Comparison of ENCODE assay signal across 34 cellular contexts in genomic region chr20:56683077-56683865, GRCh38. TPM values are rescaled to one million over a fixed set of nuclear protein-coding genes. Genes with fewer than 3 reads are reported as not detected.
"Had no signal": no experiment of that assay in that cellular context is flagged by ENCODE, and none has a peak within 500 bp of the region (broad histone marks: within the 10 kb centered on the region; RNA-seq: fewer than 3 reads in every experiment).

No MANE protein-coding gene starts in this region.

- FAIRE-seq: islet of Langerhans, pancreas, small intestine had no signal

- H3K9me3 ChIP-seq: adrenal gland, gastrocnemius medialis, left ventricle myocardium inferior, pancreas, prostate gland, sigmoid colon, stomach, thyroid gland had no signal

- H3K4me1 Mint-ChIP-seq: activated naive CD8-positive, alpha-beta T cell treated with anti-CD3 and anti-CD28 coated beads for 36 hours; brain; naive B cell; stimulated activated naive B cell treated with anti-CD40 and anti-IgM and Interleukin-4, amounts not matched to agents 10 μg/mL and 1 μg/mL and 100 μg/mL, for 72 hours had no signal

- H3K36me3 Mint-ChIP-seq: activated naive CD8-positive, alpha-beta T cell treated with anti-CD3 and anti-CD28 coated beads for 36 hours; brain; naive B cell; stimulated activated naive B cell treated with anti-CD40 and anti-IgM and Interleukin-4, amounts not matched to agents 10 μg/mL and 1 μg/mL and 100 μg/mL, for 72 hours had no signal

- H3K4me3 Mint-ChIP-seq: activated naive CD4-positive, alpha-beta T cell treated with anti-CD3 and anti-CD28 coated beads for 36 hours; activated naive CD8-positive, alpha-beta T cell treated with anti-CD3 and anti-CD28 coated beads for 36 hours; brain; naive B cell; stimulated activated naive B cell treated with anti-CD40 and anti-IgM and Interleukin-4, amounts not matched to agents 10 μg/mL and 1 μg/mL and 100 μg/mL, for 72 hours had no signal

- DNase-seq: activated CD4-positive, alpha-beta T cell treated with anti-CD3 and anti-CD28 coated beads for 48 hours; activated CD4-positive, alpha-beta T cell treated with anti-CD3 and anti-CD28 coated beads, Interleukin-2, amount 50 U/mL, for 48 hours; activated CD8-positive, alpha-beta memory T cell treated with anti-CD3 and anti-CD28 coated beads for 24 hours; activated effector memory CD4-positive, alpha-beta T cell treated with Interleukin-2 at 50 U/mL for 16 hours; activated naive CD4-positive, alpha-beta T cell treated with anti-CD3 and anti-CD28 coated beads for 36 hours; activated naive CD8-positive, alpha-beta T cell treated with anti-CD3 and anti-CD28 coated beads for 36 hours; adrenal gland; aorta; dorsolateral prefrontal cortex; effector memory CD4-positive, alpha-beta T cell; erythroblast; gastrocnemius medialis; glutamatergic neuron; left ventricle myocardium inferior; naive B cell; nucleus accumbens; pancreas; retina; sigmoid colon; small intestine; stimulated activated CD4-positive, alpha-beta T cell treated with anti-CD3 and anti-CD28 coated beads, Interleukin-15, amount 100 ng/mL, for 24 hours; stimulated activated CD4-positive, alpha-beta T cell treated with anti-CD3 and anti-CD28 coated beads, Interleukin-2, amount 100 ng/mL, for 24 hours; stimulated activated naive B cell treated with anti-CD40 and anti-IgM and Interleukin-4, amounts not matched to agents 10 μg/mL and 1 μg/mL and 100 μg/mL, for 72 hours; stomach; thyroid gland; WERI-Rb-1 had no signal

- ATAC-seq: activated CD4-positive, CD25-positive, alpha-beta regulatory T cell treated with anti-CD3 and anti-CD28 coated beads, Interleukin-2, amount 50 U/mL, for 24 hours; gastrocnemius medialis; pancreas; stimulated activated naive B cell treated with anti-CD40 and anti-IgM and Interleukin-4, amounts not matched to agents 10 μg/mL and 1 μg/mL and 100 μg/mL, for 72 hours had no signal

- H3K9me3 Mint-ChIP-seq: activated naive CD4-positive, alpha-beta T cell treated with anti-CD3 and anti-CD28 coated beads for 36 hours; activated naive CD8-positive, alpha-beta T cell treated with anti-CD3 and anti-CD28 coated beads for 36 hours; naive B cell; stimulated activated naive B cell treated with anti-CD40 and anti-IgM and Interleukin-4, amounts not matched to agents 10 μg/mL and 1 μg/mL and 100 μg/mL, for 72 hours had no signal

- H3K4me3 ChIP-seq: adrenal gland, coronary artery, dorsolateral prefrontal cortex, gastrocnemius medialis, left ventricle myocardium inferior, lung, pancreas, prostate gland, sigmoid colon, stomach, thyroid gland had no signal

- H3K27ac ChIP-seq: adrenal gland, coronary artery, dorsolateral prefrontal cortex, gastrocnemius medialis, left ventricle myocardium inferior, pancreas, prostate gland, sigmoid colon, stomach, thyroid gland, WERI-Rb-1 had no signal

- H3K27ac Mint-ChIP-seq: activated naive CD4-positive, alpha-beta T cell treated with anti-CD3 and anti-CD28 coated beads for 36 hours; activated naive CD8-positive, alpha-beta T cell treated with anti-CD3 and anti-CD28 coated beads for 36 hours; brain; stimulated activated naive B cell treated with anti-CD40 and anti-IgM and Interleukin-4, amounts not matched to agents 10 μg/mL and 1 μg/mL and 100 μg/mL, for 72 hours had no signal

- H3K4me1 ChIP-seq: adrenal gland, gastrocnemius medialis, left ventricle myocardium inferior, pancreas, prostate gland, sigmoid colon, stomach, thyroid gland had no signal

- H3K27me3 ChIP-seq: adrenal gland, sigmoid colon, thyroid gland had no signal

- H3K36me3 ChIP-seq: adrenal gland, gastrocnemius medialis, left ventricle myocardium inferior, pancreas, prostate gland, sigmoid colon, stomach, thyroid gland, WERI-Rb-1 had no signal

RNA-seq across cellular contexts. Expression of gene TFAP2C, which starts 54.2 kb away (rescaled TPM):
- total RNA-seq: activated naive CD4-positive, alpha-beta T cell treated with anti-CD3 and anti-CD28 coated beads for 36 hours; activated naive CD8-positive, alpha-beta T cell treated with anti-CD3 and anti-CD28 coated beads for 36 hours; cerebellum had no signal
- polyA plus RNA-seq: aorta, neural cell had no signal
